Comparison of ENCODE assay signal across 8 cellular contexts in genomic region chr21:15729346-15729673, GRCh38. TPM values are rescaled to one million over a fixed set of nuclear protein-coding genes. Genes with fewer than 3 reads are reported as not detected.
A peak's percentile ranks its signal among the peaks of the same experiment; 100 is the strongest.
DNase-seq lines count a peak whose midpoint lies in the region; ATAC-seq and TF ChIP-seq lines count a peak whose summit lies in the region.

No MANE protein-coding gene starts in this region.

- H3K4me3 ChIP-seq in H7 (ENCODE audit: insufficient read depth, low read depth, low read length) (peak overlapping the region; percentile 78), gastroesophageal sphincter (peak overlapping the region; percentile 93 to 100), skeletal muscle satellite cell (ENCODE audit: low read length) (peak overlapping the region; percentile 88)

- no peak for TF ChIP-seq CTCF in gastroesophageal sphincter (IDR thresholded peaks at IDR 0.05)

- H3K36me3 ChIP-seq in H7 (replicated peaks; ENCODE audit: control insufficient read depth, insufficient read depth, low read length) (no peaks in the 10 kb centered on the region), gastroesophageal sphincter (no peaks in the 10 kb centered on the region), skeletal muscle satellite cell (ENCODE audit: insufficient read depth, low read length) (no peaks in the 10 kb centered on the region)

- H3K4me1 ChIP-seq in gastroesophageal sphincter = peaks cover 3 to 42% (median 5%) of the 10 kb centered on the region in 3 donors
- peaks cover 15% of the 10 kb centered on the region for H3K4me1 ChIP-seq in skeletal muscle satellite cell (ENCODE audit: control insufficient read depth, insufficient read depth, low read length)

- peaks cover 16% of the 10 kb centered on the region for H3K4me1 Mint-ChIP-seq in activated CD4-positive, alpha-beta memory T cell treated with anti-CD3 and anti-CD28 coated beads for 36 hours (ENCODE audit: low read depth)

- peak overlapping the region; percentile 86 for H3K9ac ChIP-seq in skeletal muscle satellite cell (ENCODE audit: low read depth, low read length)

- H3K36me3 Mint-ChIP-seq in activated CD4-positive, alpha-beta memory T cell treated with anti-CD3 and anti-CD28 coated beads for 36 hours = no peaks in the 10 kb centered on the region

- POLR2A ChIA-PET in activated CD4-positive, alpha-beta memory T cell treated with anti-CD3 and anti-CD28 coated beads for 36 hours (lab: Charles Lee) = no interaction called here

- TF ChIP-seq EP300 in gastroesophageal sphincter (IDR thresholded peaks at IDR 0.05) = no peak

- no peak for TF ChIP-seq POLR2A in gastroesophageal sphincter (IDR thresholded peaks at IDR 0.05)

- WGBS in gastroesophageal sphincter (ENCODE audit: low coverage in 1 of 2), 2 donors = 3% methylated on average over 10 to 11 of the region's 11 CpGs

- CTCF ChIA-PET in activated CD4-positive, alpha-beta memory T cell treated with anti-CD3 and anti-CD28 coated beads for 36 hours (lab: Charles Lee) = no interaction called here

- H3K27ac Mint-ChIP-seq in activated CD4-positive, alpha-beta memory T cell treated with anti-CD3 and anti-CD28 coated beads for 36 hours = no peak overlapping the region

- no peak for ATAC-seq in gastroesophageal sphincter
- ATAC-seq in GM21390 (IDR thresholded peaks at IDR 0.05; ENCODE audit: unreplicated experiment) = no peak

- H3K4me2 ChIP-seq in skeletal muscle satellite cell (ENCODE audit: low read length) = peak overlapping the region; percentile 95

- H3K4me3 Mint-ChIP-seq in activated CD4-positive, alpha-beta memory T cell treated with anti-CD3 and anti-CD28 coated beads for 36 hours = peak overlapping the region; percentile 53

- DNase-seq in H7 (no peak), NCI-H2029 (lab: John Stamatoyannopoulos, UW) (no peak), NCI-H146 (lab: John Stamatoyannopoulos, UW) (no peak)
- DNase-seq in activated CD4-positive, alpha-beta memory T cell treated with anti-CD3 and anti-CD28 coated beads for 36 hours = no peak
- no peak for DNase-seq in stimulated activated CD4-positive, alpha-beta T cell treated with anti-CD3 and anti-CD28 coated beads, Interleukin-2, amount 100 ng/mL, for 24 hours

- intact Hi-C loops in activated CD4-positive, alpha-beta memory T cell treated with anti-CD3 and anti-CD28 coated beads for 36 hours (cut with micrococcal nuclease) = loop anchor here (1.0 kb wide), 1 partner anchor 66 kb away; no protein-coding TSS in a partner anchor

- H3K9me3 Mint-ChIP-seq in activated CD4-positive, alpha-beta memory T cell treated with anti-CD3 and anti-CD28 coated beads for 36 hours = no peaks in the 10 kb centered on the region

- H3K27ac ChIP-seq in gastroesophageal sphincter = peak overlapping the region; percentile 47 to 99 (median 96)

- H3K27me3 ChIP-seq in H7 (ENCODE audit: control insufficient read depth, insufficient read depth, low read length) (no peaks in the 10 kb centered on the region), gastroesophageal sphincter (no peaks in the 10 kb centered on the region), skeletal muscle satellite cell (ENCODE audit: control insufficient read depth, insufficient read depth, low read length) (peaks cover 4% of the 10 kb centered on the region)

- H3K27me3 Mint-ChIP-seq in activated CD4-positive, alpha-beta memory T cell treated with anti-CD3 and anti-CD28 coated beads for 36 hours = peaks cover 2% of the 10 kb centered on the region

- H3K9me3 ChIP-seq in gastroesophageal sphincter (no peaks in the 10 kb centered on the region), skeletal muscle satellite cell (replicated peaks; ENCODE audit: low read length) (no peaks in the 10 kb centered on the region)

RNA-seq across cellular contexts. Expression of gene USP25, which starts 0.5 kb away (rescaled TPM):
- total RNA-seq in H7 (2014; rRNA removed; shearing (Covaris generic)) = 27.5 and 41.4 TPM in 2 replicates
- 10 to 100 TPM; 31.2 to 31.7 TPM for total RNA-seq in activated CD4-positive, alpha-beta memory T cell treated with anti-CD3 and anti-CD28 coated beads for 36 hours
- total RNA-seq in gastroesophageal sphincter = 10 to 100 TPM; 51.2 to 77.3 (median 59.5) TPM
- 22.1 and 31.9 TPM in 2 replicates for total RNA-seq in skeletal muscle satellite cell (2012; rRNA removed)
